Comparison of ENCODE assay signal across 8 cellular contexts in the genomic region with DNA sequence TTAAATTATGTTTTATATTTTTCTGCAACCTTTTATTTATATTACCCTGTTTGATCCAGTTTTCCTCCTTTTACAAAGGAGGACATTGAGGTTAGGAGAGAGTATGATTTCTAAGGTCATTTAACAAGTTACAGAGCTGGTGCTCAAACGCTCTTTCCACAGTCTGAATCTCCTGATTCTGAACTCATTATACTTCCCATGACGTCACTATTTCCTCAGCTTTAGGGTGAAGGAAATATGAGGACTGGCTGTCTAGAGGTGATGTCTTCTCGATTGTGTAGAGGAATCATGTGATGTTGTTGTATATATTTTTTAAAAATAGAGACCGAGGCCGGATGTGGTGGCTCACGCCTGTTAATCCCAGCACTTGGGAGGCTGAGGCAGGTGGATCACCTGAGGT.
"Had no signal": no experiment of that assay in that cellular context is flagged by ENCODE, and none has a peak within 500 bp of the region (broad histone marks: within the 10 kb centered on the region; RNA-seq: fewer than 3 reads in every experiment).

No MANE protein-coding gene starts in this region.

- H3K4me3 Mint-ChIP-seq: GM23338, H9 had no signal

- H3K27ac Mint-ChIP-seq: GM23338, H9 had no signal

- ATAC-seq: GM23338 had no signal

- H3K4me3 ChIP-seq: GM23338 had no signal

- H3K4me2 ChIP-seq: GM23338 had no signal

- DNase-seq: H9, HCEC 1CT, IMR-90, KBM-7 had no signal

- FAIRE-seq: H1, H54, HTR-8/SVneo had no signal

- H3K9me3 Mint-ChIP-seq: GM23338, H9 had no signal

- H2AFZ ChIP-seq: GM23338 had no signal
